11 cellular contexts compared by ENCODE assay signal in the genomic region with DNA sequence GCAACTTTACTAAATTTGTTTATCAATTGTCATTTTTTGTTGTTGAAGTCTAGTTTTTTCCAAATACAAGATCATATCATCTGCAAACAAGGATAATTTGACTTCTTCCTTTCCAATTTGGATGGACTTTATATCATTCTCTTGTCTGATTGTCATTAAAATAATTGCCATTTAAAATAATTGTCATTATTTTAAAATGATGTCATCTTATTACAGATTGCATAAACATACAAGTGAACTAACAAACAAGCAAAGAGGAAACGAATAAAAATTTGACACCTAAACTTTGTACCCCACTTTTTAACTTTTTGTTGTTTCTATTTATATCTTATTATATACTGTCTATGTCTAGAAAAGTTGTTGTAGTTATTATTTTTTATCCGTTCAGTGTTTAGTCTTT.
"Had no signal": no experiment of that assay in that cellular context is flagged by ENCODE, and none has a peak within 500 bp of the region (broad histone marks: within the 10 kb centered on the region; RNA-seq: fewer than 3 reads in every experiment).

No MANE protein-coding gene starts in this region.

- H3K9ac ChIP-seq: KMS-11 had no signal

- FAIRE-seq: H1, H54, HTR-8/SVneo had no signal

- H3K4me3 ChIP-seq: GM23338 had no signal

- H3K27ac ChIP-seq: KMS-11 had no signal

- DNase-seq: H9, HCEC 1CT, HFFc6, IMR-90, Karpas-422, KBM-7 had no signal

- H3K4me2 ChIP-seq: GM23338, KMS-11 had no signal

- H2AFZ ChIP-seq: GM23338 had no signal

- ATAC-seq: GM23338 had no signal
